ENCODE assay signal across 1 cellular context in genomic region chr20:8132015-8132631, GRCh38.
A peak's percentile ranks its signal among the peaks of the same experiment; 100 is the strongest.
TF ChIP-seq lines count a peak whose summit lies in the region.

TSS of gene PLCB1 (plus strand) at chr20:8132266. CDS start at chr20:8132652, 386 bp downstream.

TF ChIP-seq in HepG2, 621 proteins besides CTCF, POLR2A, EP300 and RAD21 (continued from another document and continues in another):
- TF ChIP-seq ZSCAN5A (CRISPR knock-in tag; IDR thresholded peaks at IDR 0.05; ENCODE audit: borderline replicate concordance): peak; percentile 71; the same call in 1 of the 2 replicates
- TF ChIP-seq ZNF563 (CRISPR knock-in tag; IDR thresholded peaks at IDR 0.05): peak; percentile 93
- TF ChIP-seq NONO (IDR thresholded peaks at IDR 0.05): no peak
- TF ChIP-seq NONO (CRISPR knock-in tag; conservative IDR thresholded peaks at IDR 0.05): peak; percentile 99
- TF ChIP-seq ZNF282 (IDR thresholded peaks at IDR 0.05; ENCODE audit: partially characterized antibody): no peak
- TF ChIP-seq ZNF615 (CRISPR knock-in tag; IDR thresholded peaks at IDR 0.05; ENCODE audit: borderline replicate concordance): no peak
- TF ChIP-seq HINFP (CRISPR knock-in tag; IDR thresholded peaks at IDR 0.05; ENCODE audit: low read depth): no peak
- TF ChIP-seq HNF1A (IDR thresholded peaks at IDR 0.05; ENCODE audit: low read depth): no peak
- no peak for TF ChIP-seq HNF1A (CRISPR knock-in tag; IDR thresholded peaks at IDR 0.05; ENCODE audit: borderline replicate concordance)
- TF ChIP-seq PITX1 (CRISPR knock-in tag; IDR thresholded peaks at IDR 0.05): peak; percentile 74; the same call in 1 of the 2 replicates
- TF ChIP-seq ZNF354B (CRISPR knock-in tag; IDR thresholded peaks at IDR 0.05): no peak; the same call in 1 of the 2 replicates
- TF ChIP-seq ZNF484 (CRISPR knock-in tag; IDR thresholded peaks at IDR 0.05; ENCODE audit: borderline replicate concordance, low read depth): no peak
- peak in 1 of 2 experiments; percentile 74; a peak in 2 of 4 replicates for TF ChIP-seq ATF4 (CRISPR knock-in tag; IDR thresholded peaks at IDR 0.05)
- peak; percentile 68; the same call in 1 of the 2 replicates for TF ChIP-seq TFDP1 (CRISPR knock-in tag; IDR thresholded peaks at IDR 0.05; ENCODE audit: borderline replicate concordance)
- no peak; the same call in 1 of the 2 replicates for TF ChIP-seq ZNF33B (CRISPR knock-in tag; IDR thresholded peaks at IDR 0.05)
- no peak for TF ChIP-seq EEA1 (CRISPR knock-in tag; IDR thresholded peaks at IDR 0.05; ENCODE audit: borderline replicate concordance)
- peak; percentile 23; the same call in 1 of the 2 replicates for TF ChIP-seq BCL3 (CRISPR knock-in tag; IDR thresholded peaks at IDR 0.05)
- no peak for TF ChIP-seq ZBTB46 (CRISPR knock-in tag; IDR thresholded peaks at IDR 0.05; ENCODE audit: borderline replicate concordance)
- TF ChIP-seq ZNF749 (CRISPR knock-in tag; IDR thresholded peaks at IDR 0.05; ENCODE audit: borderline replicate concordance): no peak
- no peak for TF ChIP-seq ADNP (CRISPR knock-in tag; IDR thresholded peaks at IDR 0.05)
- TF ChIP-seq ZNF639 (CRISPR knock-in tag; conservative IDR thresholded peaks at IDR 0.05): no peak; the same call in 1 of the 2 replicates
- no peak for TF ChIP-seq PREB (CRISPR knock-in tag; IDR thresholded peaks at IDR 0.05)
- 0 out of 2 replicates have a peak, but pooled peaks have one; percentile 15 for TF ChIP-seq GFI1 (CRISPR knock-in tag; IDR thresholded peaks at IDR 0.05; ENCODE audit: borderline replicate concordance)
- no peak for TF ChIP-seq ZBTB10 (CRISPR knock-in tag; IDR thresholded peaks at IDR 0.05; ENCODE audit: borderline replicate concordance)
- 0 out of 2 replicates have a peak, but pooled peaks have one; percentile 37 for TF ChIP-seq MAF1 (CRISPR knock-in tag; IDR thresholded peaks at IDR 0.05; ENCODE audit: borderline replicate concordance)
- TF ChIP-seq ZNF207 (IDR thresholded peaks at IDR 0.05; ENCODE audit: borderline replicate concordance): no peak
- TF ChIP-seq CHD4 (IDR thresholded peaks at IDR 0.05; ENCODE audit: borderline replicate concordance, low read length): no peak
- no peak for TF ChIP-seq ZFP37 (CRISPR knock-in tag; IDR thresholded peaks at IDR 0.05; ENCODE audit: borderline replicate concordance)
- no peak; the same call in 1 of the 2 replicates for TF ChIP-seq ZNF263 (CRISPR knock-in tag; IDR thresholded peaks at IDR 0.05)
- TF ChIP-seq ZNF788 (CRISPR knock-in tag; IDR thresholded peaks at IDR 0.05; ENCODE audit: borderline replicate concordance): peak; percentile 77; the same call in 1 of the 2 replicates
- peak; percentile 79; the same call in 1 of the 2 replicates for TF ChIP-seq ARID3A (IDR thresholded peaks at IDR 0.05; ENCODE audit: low read depth, low read length)
- 0 out of 2 replicates have a peak, but pooled peaks have one; percentile 30 for TF ChIP-seq ZNF333 (CRISPR knock-in tag; IDR thresholded peaks at IDR 0.05; ENCODE audit: borderline replicate concordance)
- TF ChIP-seq MLLT10 (CRISPR knock-in tag; IDR thresholded peaks at IDR 0.05): no peak
- TF ChIP-seq TRAFD1 (CRISPR knock-in tag; IDR thresholded peaks at IDR 0.05; ENCODE audit: borderline replicate concordance): peak; percentile 86; the same call in 1 of the 2 replicates
